27 cellular contexts compared by ENCODE assay signal in genomic region chr1:33640114-33640660, GRCh38.
DNase-seq lines count a peak whose midpoint lies in the region; TF ChIP-seq lines count a peak whose summit lies in the region.
"Had no signal": no experiment of that assay in that cellular context is flagged by ENCODE, and none has a peak within 500 bp of the region (broad histone marks: within the 10 kb centered on the region; RNA-seq: fewer than 3 reads in every experiment).

No MANE protein-coding gene starts in this region.

- no peaks in the 10 kb centered on the region for H3K36me3 Mint-ChIP-seq in activated CD4-positive, alpha-beta T cell treated with anti-CD3 and anti-CD28 coated beads, Interleukin-2, amount 10 ng/mL, durations not matched to agents 7 days and 5 days (ENCODE audit: low read depth)
- H3K36me3 Mint-ChIP-seq: stimulated activated effector memory CD8-positive, alpha-beta T cell treated with anti-CD3 and anti-CD28 coated beads, Interleukin-12 subunit alpha, Interleukin-12 subunit beta, amount 100 ng/mL, for 72 hours had no signal

- H3K4me1 Mint-ChIP-seq in activated CD4-positive, alpha-beta T cell treated with anti-CD3 and anti-CD28 coated beads, Interleukin-2, amount 10 ng/mL, durations not matched to agents 7 days and 5 days = no peaks in the 10 kb centered on the region
- H3K4me1 Mint-ChIP-seq: activated naive CD8-positive, alpha-beta T cell treated with anti-CD3 and anti-CD28 coated beads, Interleukin-2, amount 50 U/mL, for 24 hours; stimulated activated effector memory CD8-positive, alpha-beta T cell treated with anti-CD3 and anti-CD28 coated beads, Interleukin-12 subunit alpha, Interleukin-12 subunit beta, amount 100 ng/mL, for 72 hours had no signal

- H3K4me3 Mint-ChIP-seq in activated CD4-positive, alpha-beta T cell treated with anti-CD3 and anti-CD28 coated beads, Interleukin-2, amount 10 ng/mL, durations not matched to agents 7 days and 5 days = no peak overlapping the region
- H3K4me3 Mint-ChIP-seq: activated naive CD8-positive, alpha-beta T cell treated with anti-CD3 and anti-CD28 coated beads, Interleukin-2, amount 50 U/mL, for 24 hours; activated T-cell treated with anti-CD3 and anti-CD28 coated beads, Interleukin-2, amount 50 U/mL, for 72 hours; dendritic cell treated with granulocyte-macrophage colony-stimulating factor and Interleukin-4, amounts not matched to agents 40 ng/mL and 50 ng/mL, for 4 days; endodermal cell; nephron progenitor cell; stimulated activated effector memory CD8-positive, alpha-beta T cell treated with anti-CD3 and anti-CD28 coated beads, Interleukin-12 subunit alpha, Interleukin-12 subunit beta, amount 100 ng/mL, for 72 hours; T-helper 1 cell treated with Interleukin-12 subunit alpha and Interleukin-12 subunit beta and Interleukin-4 antibody, amounts not matched to agents 30 μg/mL and 1 μg/mL, for 36 hours had no signal

- no peak overlapping the region for H2AFZ ChIP-seq in osteoblast (ENCODE audit: low read length)

- peaks cover 5% of the 10 kb centered on the region for H3K27me3 Mint-ChIP-seq in activated CD4-positive, alpha-beta T cell treated with anti-CD3 and anti-CD28 coated beads, Interleukin-2, amount 10 ng/mL, durations not matched to agents 7 days and 5 days

- TF ChIP-seq CTCF in cardiac fibroblast (IDR thresholded peaks at IDR 0.05; ENCODE audit: low read depth, low read length) (no peak), osteoblast (IDR thresholded peaks at IDR 0.05; ENCODE audit: extremely low read depth, low read depth, low read length) (no peak)

- POLR2A ChIA-PET in activated CD4-positive, alpha-beta T cell treated with anti-CD3 and anti-CD28 coated beads, Interleukin-2, amount 10 ng/mL, durations not matched to agents 7 days and 5 days (lab: Charles Lee) = no interaction called here

- CTCF ChIA-PET in activated CD4-positive, alpha-beta T cell treated with anti-CD3 and anti-CD28 coated beads, Interleukin-2, amount 10 ng/mL, durations not matched to agents 7 days and 5 days (lab: Charles Lee) = no interaction called here

- H3K9me3 ChIP-seq in MG63 = no peaks in the 10 kb centered on the region
- H3K9me3 ChIP-seq in osteoblast (ENCODE audit: low read depth, low read length) = no peaks in the 10 kb centered on the region
- H3K9me3 ChIP-seq: Caco-2 had no signal

- H3K27ac ChIP-seq in osteoblast (ENCODE audit: low read depth, low read length) = no peak overlapping the region
- H3K27ac ChIP-seq: HL-60 had no signal

- no peak overlapping the region for H3K27ac Mint-ChIP-seq in activated CD4-positive, alpha-beta T cell treated with anti-CD3 and anti-CD28 coated beads, Interleukin-2, amount 10 ng/mL, durations not matched to agents 7 days and 5 days
- H3K27ac Mint-ChIP-seq: activated naive CD8-positive, alpha-beta T cell treated with anti-CD3 and anti-CD28 coated beads, Interleukin-2, amount 50 U/mL, for 24 hours; activated T-cell treated with anti-CD3 and anti-CD28 coated beads, Interleukin-2, amount 50 U/mL, for 72 hours; dendritic cell treated with granulocyte-macrophage colony-stimulating factor and Interleukin-4, amounts not matched to agents 40 ng/mL and 50 ng/mL, for 4 days; endodermal cell; nephron progenitor cell; stimulated activated effector memory CD8-positive, alpha-beta T cell treated with anti-CD3 and anti-CD28 coated beads, Interleukin-12 subunit alpha, Interleukin-12 subunit beta, amount 100 ng/mL, for 72 hours; T-helper 1 cell treated with Interleukin-12 subunit alpha and Interleukin-12 subunit beta and Interleukin-4 antibody, amounts not matched to agents 30 μg/mL and 1 μg/mL, for 36 hours had no signal

- H4K20me1 ChIP-seq in osteoblast (ENCODE audit: insufficient read depth, low read length) = no peaks in the 10 kb centered on the region

- no peaks in the 10 kb centered on the region for H3K4me1 ChIP-seq in osteoblast (ENCODE audit: insufficient read depth, low read length)
- H3K4me1 ChIP-seq: Caco-2 had no signal

- H3K36me3 ChIP-seq in MG63 (no peaks in the 10 kb centered on the region), osteoblast (ENCODE audit: insufficient read depth, low read length) (no peaks in the 10 kb centered on the region)

- DNase-seq in DMS 273 (lab: John Stamatoyannopoulos, UW; ENCODE audit: unreplicated experiment) = peak; percentile 40
- peak; percentile 60 for DNase-seq in MG63
- peak; percentile 3 to 6 for DNase-seq in cardiac fibroblast (ENCODE audit: low read depth in 2 of 2)
- DNase-seq in globus pallidus (ENCODE audit: low spot score) = peak; percentile 48
- no peak for DNase-seq in stimulated activated naive CD4-positive, alpha-beta T cell (lab: John Stamatoyannopoulos, UW)
- DNase-seq in activated CD4-positive, alpha-beta T cell treated with anti-CD3 and anti-CD28 coated beads, Interleukin-2, amount 10 ng/mL, durations not matched to agents 7 days and 5 days = no peak
- DNase-seq in osteoblast (ENCODE audit: insufficient read length, low spot score, missing footprints) = no peak
- DNase-seq: activated CD4-positive, alpha-beta T cell treated with anti-CD3 and anti-CD28 coated beads, Interleukin-2, amount 50 U/mL, for 48 hours; activated naive CD4-positive, alpha-beta T cell; activated naive CD8-positive, alpha-beta T cell treated with anti-CD3 and anti-CD28 coated beads, Interleukin-2, amount 50 U/mL, for 24 hours; activated T-cell treated with anti-CD3 and anti-CD28 coated beads, Interleukin-2, amount 50 U/mL, for 72 hours; C1 segment of cervical spinal cord; Caco-2; central memory CD4-positive, alpha-beta T cell; DMS79; endodermal cell; GDM1; hypothalamus; Karpas-422; NCI-H1436 treated with DMSO at 0.1 percent for 48 hours; NCI-H524; nephron progenitor cell; trophoblast cell had no signal

- H3K79me2 ChIP-seq in osteoblast (ENCODE audit: insufficient read depth, low read length) = no peaks in the 10 kb centered on the region

- no peaks in the 10 kb centered on the region for H3K9me3 Mint-ChIP-seq in activated CD4-positive, alpha-beta T cell treated with anti-CD3 and anti-CD28 coated beads, Interleukin-2, amount 10 ng/mL, durations not matched to agents 7 days and 5 days
- H3K9me3 Mint-ChIP-seq: activated naive CD8-positive, alpha-beta T cell treated with anti-CD3 and anti-CD28 coated beads, Interleukin-2, amount 50 U/mL, for 24 hours; activated T-cell treated with anti-CD3 and anti-CD28 coated beads, Interleukin-2, amount 50 U/mL, for 72 hours; dendritic cell treated with granulocyte-macrophage colony-stimulating factor and Interleukin-4, amounts not matched to agents 40 ng/mL and 50 ng/mL, for 4 days; endodermal cell; nephron progenitor cell; stimulated activated effector memory CD8-positive, alpha-beta T cell treated with anti-CD3 and anti-CD28 coated beads, Interleukin-12 subunit alpha, Interleukin-12 subunit beta, amount 100 ng/mL, for 72 hours; T-helper 1 cell treated with Interleukin-12 subunit alpha and Interleukin-12 subunit beta and Interleukin-4 antibody, amounts not matched to agents 30 μg/mL and 1 μg/mL, for 36 hours had no signal

- H3K4me3 ChIP-seq in MG63 (no peak overlapping the region), cardiac fibroblast (replicated peaks in 1 of 2; ENCODE audit: low read depth in 2 of 2, low read length in 2 of 2) (no peak overlapping the region), osteoblast (ENCODE audit: insufficient read depth, low read length) (no peak overlapping the region)

- H3K27me3 ChIP-seq in MG63 (no peaks in the 10 kb centered on the region), osteoblast (ENCODE audit: insufficient read depth, low read length) (no peaks in the 10 kb centered on the region)

- no peak overlapping the region for H3K4me2 ChIP-seq in osteoblast (ENCODE audit: insufficient read depth, low read length)

Comparison
In these comparisons a context has a peak if more than half of its experiments do, and no peak if none do; other contexts are left out.
1. DNase-seq: peak in DMS 273 (single experiment), MG63 (single experiment), cardiac fibroblast (2 of 2) and globus pallidus (single experiment); none in stimulated activated naive CD4-positive, alpha-beta T cell (0 of 6), activated CD4-positive, alpha-beta T cell treated with anti-CD3 and anti-CD28 coated beads, Interleukin-2, amount 10 ng/mL, durations not matched to agents 7 days and 5 days (single experiment) and osteoblast (single experiment).